1 cellular context compared by ENCODE assay signal in genomic region chr6:26351544-26351953, GRCh38.
TF ChIP-seq lines count a peak whose summit lies in the region.

No MANE protein-coding gene starts in this region.

TF ChIP-seq in K562, 482 proteins besides CTCF, POLR2A, EP300 and RAD21 (continued from another document and continues in another):
- TF ChIP-seq BRD4 (IDR thresholded peaks at IDR 0.05): no peak
- no peak for TF ChIP-seq E2F8 (IDR thresholded peaks at IDR 0.05; ENCODE audit: low read depth, partially characterized antibody)
- peak; percentile 40 to 95; a peak in 3 of 4 replicates for TF ChIP-seq MLLT1 (IDR thresholded peaks at IDR 0.05)
- TF ChIP-seq RBM25 (IDR thresholded peaks at IDR 0.05; ENCODE audit: low read depth, low read length, severe bottlenecking): no peak
- TF ChIP-seq ZNF707 (CRISPR knock-in tag; conservative IDR thresholded peaks at IDR 0.05): no peak
- no peak for TF ChIP-seq DMBX1 (CRISPR knock-in tag; IDR thresholded peaks at IDR 0.05; ENCODE audit: borderline replicate concordance)
- TF ChIP-seq BRD9 (IDR thresholded peaks at IDR 0.05; ENCODE audit: low read depth, partially characterized antibody): peak; percentile 42
- TF ChIP-seq ZNF764 (CRISPR knock-in tag; IDR thresholded peaks at IDR 0.05; ENCODE audit: low read depth): no peak
- no peak for TF ChIP-seq MYC (IDR thresholded peaks at IDR 0.05; ENCODE audit: low read depth, low read length)
- TF ChIP-seq MYC (CRISPR knock-in tag; IDR thresholded peaks at IDR 0.05; ENCODE audit: borderline replicate concordance, low read depth): no peak
- TF ChIP-seq CREB1 (IDR thresholded peaks at IDR 0.05): peak; percentile 73
- peak; percentile 80 for TF ChIP-seq CREB1 (CRISPR knock-in tag; IDR thresholded peaks at IDR 0.05)
- no peak for TF ChIP-seq DDX20 (tag; IDR thresholded peaks at IDR 0.05; ENCODE audit: low read depth)
- TF ChIP-seq ZNF785 (CRISPR knock-in tag; IDR thresholded peaks at IDR 0.05): no peak
- no peak for TF ChIP-seq SNRNP70 (optimal IDR thresholded peaks at IDR 0.05; ENCODE audit: low read depth, low read length)
- peak; percentile 92 for TF ChIP-seq NCOA1 (IDR thresholded peaks at IDR 0.05; ENCODE audit: low read depth)
- no peak for TF ChIP-seq TRIM25 (IDR thresholded peaks at IDR 0.05; ENCODE audit: borderline replicate concordance)
- TF ChIP-seq SPI1 (IDR thresholded peaks at IDR 0.05; ENCODE audit: borderline replicate concordance, low read depth, low read length): no peak
- no peak for TF ChIP-seq HMGN3 (IDR thresholded peaks at IDR 0.05; ENCODE audit: borderline replicate concordance, extremely low read depth, insufficient read length, low read depth, low read length)
- no peak for TF ChIP-seq ZNF518B (CRISPR knock-in tag; IDR thresholded peaks at IDR 0.05)
- peak; percentile 69 for TF ChIP-seq TCF3 (CRISPR knock-in tag; IDR thresholded peaks at IDR 0.05)
- TF ChIP-seq EGR1 (conservative IDR thresholded peaks at IDR 0.05): peak; percentile 22; the same call in 1 of the 2 replicates
- no peak for TF ChIP-seq MAX (CRISPR knock-in tag; IDR thresholded peaks at IDR 0.05)
- TF ChIP-seq PML (IDR thresholded peaks at IDR 0.05; ENCODE audit: low read length): 0 out of 2 replicates have a peak, but pooled peaks have one; percentile 21
- no peak for TF ChIP-seq HNRNPLL (IDR thresholded peaks at IDR 0.05; ENCODE audit: low read depth, low read length, poor library complexity, severe bottlenecking)
- TF ChIP-seq ZBTB5 (IDR thresholded peaks at IDR 0.05): peak; percentile 93
- TF ChIP-seq SMARCC2 (IDR thresholded peaks at IDR 0.05; ENCODE audit: low read depth): peak; percentile 92
- no peak for TF ChIP-seq REST (CRISPR knock-in tag; IDR thresholded peaks at IDR 0.05; ENCODE audit: low read depth)
- TF ChIP-seq ZNF639 (CRISPR knock-in tag; conservative IDR thresholded peaks at IDR 0.05 in 1 of 2, IDR thresholded peaks at IDR 0.05 in 1 of 2): no peak; a peak in 1 of 4 replicates
- TF ChIP-seq BCLAF1 (IDR thresholded peaks at IDR 0.05; ENCODE audit: borderline replicate concordance in 1 of 2, control insufficient read depth in 1 of 2, low read depth in 2 of 2, low read length in 1 of 2): no peak
- no peak for TF ChIP-seq ZNF253 (CRISPR knock-in tag; conservative IDR thresholded peaks at IDR 0.05)
- no peak for TF ChIP-seq SMAD1 (IDR thresholded peaks at IDR 0.05; ENCODE audit: low read depth, low read length, partially characterized antibody)
- peak; percentile 84 for TF ChIP-seq TEAD4 (IDR thresholded peaks at IDR 0.05; ENCODE audit: low read length)
- no peak for TF ChIP-seq TEAD4 (CRISPR knock-in tag; IDR thresholded peaks at IDR 0.05; ENCODE audit: borderline replicate concordance)
- TF ChIP-seq POLR3A (IDR thresholded peaks at IDR 0.05; ENCODE audit: borderline replicate concordance, extremely low read depth, insufficient read depth, insufficient read length): no peak
- TF ChIP-seq ZZZ3 (IDR thresholded peaks at IDR 0.05): no peak
- TF ChIP-seq MYBL2 (IDR thresholded peaks at IDR 0.05; ENCODE audit: low read depth): no peak
- TF ChIP-seq MYBL2 (CRISPR knock-in tag; IDR thresholded peaks at IDR 0.05; ENCODE audit: borderline replicate concordance): no peak
- TF ChIP-seq BRF2 (IDR thresholded peaks at IDR 0.05; ENCODE audit: borderline replicate concordance, insufficient read depth, insufficient read length): no peak
